28 cellular contexts compared by ENCODE assay signal in genomic region chr3:109331692-109332091, GRCh38. TPM values are rescaled to one million over a fixed set of nuclear protein-coding genes. Genes with fewer than 3 reads are reported as not detected.
A peak's percentile ranks its signal among the peaks of the same experiment; 100 is the strongest.
DNase-seq lines count a peak whose midpoint lies in the region; ATAC-seq and TF ChIP-seq lines count a peak whose summit lies in the region.
"Had no signal": no experiment of that assay in that cellular context is flagged by ENCODE, and none has a peak within 500 bp of the region (broad histone marks: within the 10 kb centered on the region; RNA-seq: fewer than 3 reads in every experiment).

No MANE protein-coding gene starts in this region.

- no peak overlapping the region for H3K4me3 Mint-ChIP-seq in endothelial cell (ENCODE audit: unreplicated experiment)
- H3K4me3 Mint-ChIP-seq: CD8-positive, alpha-beta memory T cell had no signal

- H4K5ac ChIP-seq in mesendoderm (ENCODE audit: low read length), result no peak overlapping the region

- peaks cover 26% of the 10 kb centered on the region for H3K36me3 Mint-ChIP-seq in endothelial cell (ENCODE audit: low read depth, unreplicated experiment)
- H3K36me3 Mint-ChIP-seq: CD8-positive, alpha-beta memory T cell had no signal

- H3K79me2 ChIP-seq in mesendoderm (ENCODE audit: control insufficient read depth, insufficient read depth, low read length), result peaks cover 55% of the 10 kb centered on the region

- H3K36me3 ChIP-seq in ES-I3 (ENCODE audit: insufficient read depth, low read length), result peaks cover 84% of the 10 kb centered on the region
- peaks cover 97% of the 10 kb centered on the region for H3K36me3 ChIP-seq in HUES64 (ENCODE audit: insufficient read depth, low read length)
- H3K36me3 ChIP-seq in mesendoderm (ENCODE audit: control insufficient read depth, insufficient read depth, low read length), result peaks cover 34% of the 10 kb centered on the region
- H3K36me3 ChIP-seq: Peyer's patch, SJSA1 had no signal

- H3K27me3 Mint-ChIP-seq in endothelial cell (ENCODE audit: unreplicated experiment), result no peaks in the 10 kb centered on the region

- no peaks in the 10 kb centered on the region for H3K9me3 Mint-ChIP-seq in endothelial cell (ENCODE audit: unreplicated experiment)
- H3K9me3 Mint-ChIP-seq: CD8-positive, alpha-beta memory T cell had no signal

- peaks cover 9% of the 10 kb centered on the region for H3K79me1 ChIP-seq in mesendoderm (ENCODE audit: low read length)

- H2AK5ac ChIP-seq in mesendoderm (ENCODE audit: low read length), result no peak overlapping the region

- no peak overlapping the region for H3K4me2 ChIP-seq in mesendoderm (ENCODE audit: low read length)

- no peak overlapping the region for H4K8ac ChIP-seq in mesendoderm (ENCODE audit: low read depth, low read length)

- H3K9ac ChIP-seq in ES-I3 (ENCODE audit: low read depth, low read length) (peak overlapping the region; percentile 27; the same call in 1 of the 2 replicates), HUES64 (ENCODE audit: low read depth, low read length) (peak overlapping the region; percentile 33; the same call in 1 of the 2 replicates), mesendoderm (ENCODE audit: low read length) (peak overlapping the region; percentile 7)

- no peak overlapping the region for H3K4ac ChIP-seq in mesendoderm (ENCODE audit: low read depth, low read length)

- peaks cover 26% of the 10 kb centered on the region for H3K4me1 Mint-ChIP-seq in endothelial cell (ENCODE audit: unreplicated experiment)

- H2BK120ac ChIP-seq in mesendoderm (ENCODE audit: low read depth, low read length), result no peak overlapping the region

- no peaks in the 10 kb centered on the region for H3K9me3 ChIP-seq in ES-I3 (ENCODE audit: control insufficient read depth, insufficient read depth, low read length)
- no peaks in the 10 kb centered on the region for H3K9me3 ChIP-seq in HUES64 (ENCODE audit: insufficient read depth, low read depth, low read length)
- H3K9me3 ChIP-seq: Peyer's patch, SJSA1 had no signal

- H3K23ac ChIP-seq in mesendoderm (ENCODE audit: low read length), result no peak overlapping the region

- peak overlapping the region; percentile 25 for H3K56ac ChIP-seq in mesendoderm (ENCODE audit: low read length)

- WGBS in HUES64, result 75% methylated on average over 5 of the region's 5 CpGs
- WGBS in mesendoderm (ENCODE audit: extremely low coverage, insufficient coverage, low lambda C conversion rate), result no CpG with 5 or more reads among the region's 5 CpGs

- DNase-seq in endothelial cell (ENCODE audit: low spot score) (no peak), mesendoderm (no peak), NCI-H2029 treated with DMSO at 0.1 percent for 48 hours (lab: John Stamatoyannopoulos, UW) (no peak)
- no peak for DNase-seq in activated CD4-positive, alpha-beta T cell treated with anti-CD3 and anti-CD28 coated beads, Interleukin-2, amount 50 U/mL, for 1 hour
- DNase-seq: 8988T; AML-193; Calu3; CD8-positive, alpha-beta memory T cell; DMS53; GF-D8; IMR-90; NCI-H1105; NCI-H146; NCI-H2029; NCI-H2171; NCI-H345; NCI-H524; NCI-H774; NK-92 treated with Interleukin-12 subunit alpha and Interleukin-12 subunit beta, amount 100 ng/mL, for 24 hours; Peyer's patch had no signal

- peak overlapping the region; percentile 38 for H3K4me3 ChIP-seq in HUES64 (ENCODE audit: low read length)
- no peak overlapping the region for H3K4me3 ChIP-seq in mesendoderm (ENCODE audit: low read length)
- H3K4me3 ChIP-seq: Peyer's patch, SJSA1 had no signal

- H2BK15ac ChIP-seq in mesendoderm (replicated peaks; ENCODE audit: low read depth), result no peak overlapping the region

- ATAC-seq in HG03108 (IDR thresholded peaks at IDR 0.05; ENCODE audit: unreplicated experiment), result no peak

- H3K4me1 ChIP-seq in ES-I3 (ENCODE audit: insufficient read depth, low read length) (peaks cover 10% of the 10 kb centered on the region; the same call in 1 of the 2 replicates), HUES64 (ENCODE audit: insufficient read depth, low read length) (peaks cover 10% of the 10 kb centered on the region), mesendoderm (ENCODE audit: control insufficient read depth, low read depth, low read length) (peaks cover 10% of the 10 kb centered on the region)
- H3K4me1 ChIP-seq: Peyer's patch, SJSA1 had no signal

- peak overlapping the region; percentile 48 for H3K27ac Mint-ChIP-seq in endothelial cell (ENCODE audit: unreplicated experiment)

- H2BK5ac ChIP-seq in mesendoderm (ENCODE audit: low read length), result no peak overlapping the region

- H3K27me3 ChIP-seq in HUES64 (ENCODE audit: insufficient read depth, low read length) (no peaks in the 10 kb centered on the region), mesendoderm (ENCODE audit: insufficient read depth, low read length, poor library complexity) (no peaks in the 10 kb centered on the region)
- H3K27me3 ChIP-seq: Peyer's patch, SJSA1 had no signal

- H3K27ac ChIP-seq in HUES64 (ENCODE audit: low read depth, low read length), result no peak overlapping the region; the same call in 1 of the 2 replicates
- H3K27ac ChIP-seq in mesendoderm (ENCODE audit: low read depth, low read length), result no peak overlapping the region
- H3K27ac ChIP-seq: C4-2B, Peyer's patch, SJSA1 had no signal

- TF ChIP-seq CTCF in endothelial cell (IDR thresholded peaks at IDR 0.05; ENCODE audit: unreplicated experiment), result no peak

- H3K18ac ChIP-seq in mesendoderm (ENCODE audit: low read length), result no peak overlapping the region

RNA-seq across cellular contexts. Expression of gene DPPA4, which starts 5.7 kb away (rescaled TPM):
- polyA plus RNA-seq in HUES64 (2013, experiment 1 of 2), result 424 TPM
- 413 TPM for polyA plus RNA-seq in HUES64 (2013, experiment 2 of 2)
- total RNA-seq in endothelial cell (ENCODE audit: unreplicated experiment), result 80.5 TPM
- polyA plus RNA-seq in mesendoderm (2013, experiment 1 of 2), result 418 TPM
- polyA plus RNA-seq in mesendoderm (2013, experiment 2 of 2), result 427 TPM
- total RNA-seq: Calu3, IMR-90, OCI-LY7, Peyer's patch, SJSA1 had no signal
- polyA plus RNA-seq: AG04450; CD8-positive, alpha-beta memory T cell had no signal

RNA-seq across cellular contexts. Expression of gene DPPA2, which starts 15.4 kb away (rescaled TPM):
- 3.0 TPM for polyA plus RNA-seq in HUES64 (2013, experiment 1 of 2)
- 3.8 TPM for polyA plus RNA-seq in HUES64 (2013, experiment 2 of 2)
- total RNA-seq in endothelial cell (ENCODE audit: unreplicated experiment), result 0.64 TPM
- 6.9 TPM for polyA plus RNA-seq in mesendoderm (2013, experiment 1 of 2)
- 7.2 TPM for polyA plus RNA-seq in mesendoderm (2013, experiment 2 of 2)
- total RNA-seq: Calu3; CD8-positive, alpha-beta memory T cell; H4; IMR-90; OCI-LY7; Peyer's patch; SJSA1 had no signal
- polyA plus RNA-seq: AG04450; CD8-positive, alpha-beta memory T cell; IMR-90 had no signal
